Comparison of ENCODE assay signal across 24 cellular contexts in the genomic region with DNA sequence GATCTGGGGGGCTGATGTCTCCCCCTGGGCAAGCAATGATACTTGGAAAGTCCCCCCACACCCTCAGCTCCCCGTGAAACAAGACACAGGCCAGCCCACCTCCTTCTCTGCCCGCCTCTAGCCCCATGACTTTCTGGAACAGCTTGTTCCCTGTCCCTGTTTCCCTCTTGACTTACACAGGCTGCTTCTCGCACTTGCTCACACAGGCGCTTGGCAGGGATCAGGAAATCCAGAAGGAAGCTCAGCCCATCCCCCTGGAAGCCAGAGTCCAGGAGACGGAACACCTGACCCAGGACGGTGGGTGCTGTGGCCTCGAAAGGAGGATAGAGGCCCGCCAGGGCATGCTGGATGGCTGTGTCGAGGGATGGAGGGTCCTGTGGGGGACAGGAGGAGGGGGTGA. TPM values are rescaled to one million over a fixed set of nuclear protein-coding genes. Genes with fewer than 3 reads are reported as not detected.
DNase-seq lines count a peak whose midpoint lies in the region; ATAC-seq, FAIRE-seq and TF ChIP-seq lines count a peak whose summit lies in the region.
"Had no signal": no experiment of that assay in that cellular context is flagged by ENCODE, and none has a peak within 500 bp of the region (broad histone marks: within the 10 kb centered on the region; RNA-seq: fewer than 3 reads in every experiment).

No MANE protein-coding gene starts in this region.

- intact Hi-C loops in dorsolateral prefrontal cortex (cut with DNase I): no loop called here
- intact Hi-C loops in ovary (cut with DNase I): loop anchor here in 2 of 4 donors (5.0 to 10.0 kb wide), 2 partner anchors 52 to 59 kb away; a partner anchor contains a TSS

- no peak for FAIRE-seq in frontal cortex (lab: Jason Lieb, UNC)

- 43 to 82% (median 72%) methylated on average over 9 of the region's 9 CpGs for WGBS in ovary, 3 donors

- H3K4me3 ChIP-seq in dorsolateral prefrontal cortex (no peak overlapping the region), ovary (no peak overlapping the region)
- H3K4me3 ChIP-seq: colonic mucosa, HAP-1 had no signal

- H3K36me3 ChIP-seq in ovary: no peaks in the 10 kb centered on the region
- H3K36me3 ChIP-seq: colonic mucosa, HAP-1 had no signal

- no peaks in the 10 kb centered on the region for H3K4me1 Mint-ChIP-seq in activated CD8-positive, alpha-beta T cell treated with anti-CD3 and anti-CD28 coated beads, Interleukin-2, amount 10 ng/mL, durations not matched to agents 7 days and 5 days (ENCODE audit: low read depth)
- H3K4me1 Mint-ChIP-seq: activated CD4-positive, alpha-beta memory T cell treated with anti-CD3 and anti-CD28 coated beads, Interleukin-2, amount 10 ng/mL, durations not matched to agents 7 days and 5 days; endodermal cell had no signal

- H3K4me1 ChIP-seq in ovary (ENCODE audit: insufficient read depth): peaks cover 8% of the 10 kb centered on the region
- H3K4me1 ChIP-seq: Caco-2, colonic mucosa, HAP-1 had no signal

- H3K9me3 Mint-ChIP-seq in activated CD8-positive, alpha-beta T cell treated with anti-CD3 and anti-CD28 coated beads, Interleukin-2, amount 10 ng/mL, durations not matched to agents 7 days and 5 days (ENCODE audit: insufficient read depth): peaks cover 18% of the 10 kb centered on the region

- CTCF ChIA-PET in activated CD8-positive, alpha-beta T cell treated with anti-CD3 and anti-CD28 coated beads, Interleukin-2, amount 10 ng/mL, durations not matched to agents 7 days and 5 days (lab: Charles Lee): no interaction called here

- H3K27ac Mint-ChIP-seq in activated CD8-positive, alpha-beta T cell treated with anti-CD3 and anti-CD28 coated beads, Interleukin-2, amount 10 ng/mL, durations not matched to agents 7 days and 5 days: no peak overlapping the region
- H3K27ac Mint-ChIP-seq: activated CD4-positive, alpha-beta memory T cell treated with anti-CD3 and anti-CD28 coated beads, Interleukin-2, amount 10 ng/mL, durations not matched to agents 7 days and 5 days; activated naive CD4-positive, alpha-beta T cell treated with anti-CD3 and anti-CD28 coated beads for 36 hours; endodermal cell had no signal

- H3K27ac ChIP-seq in dorsolateral prefrontal cortex (peak overlapping the region in 46 of 59 donors; percentile 9 to 78 (median 60)), ovary (peak overlapping the region; percentile 3 to 52)
- H3K27ac ChIP-seq: colonic mucosa, RWPE1 had no signal

- H3K36me3 Mint-ChIP-seq in activated CD8-positive, alpha-beta T cell treated with anti-CD3 and anti-CD28 coated beads, Interleukin-2, amount 10 ng/mL, durations not matched to agents 7 days and 5 days (ENCODE audit: low read depth): peaks cover 3% of the 10 kb centered on the region

- no peaks in the 10 kb centered on the region for H3K27me3 Mint-ChIP-seq in activated CD8-positive, alpha-beta T cell treated with anti-CD3 and anti-CD28 coated beads, Interleukin-2, amount 10 ng/mL, durations not matched to agents 7 days and 5 days (ENCODE audit: low read depth)
- H3K27me3 Mint-ChIP-seq: activated CD4-positive, alpha-beta memory T cell treated with anti-CD3 and anti-CD28 coated beads, Interleukin-2, amount 10 ng/mL, durations not matched to agents 7 days and 5 days had no signal

- no peak for ATAC-seq in activated CD8-positive, alpha-beta T cell treated with anti-CD3 and anti-CD28 coated beads, Interleukin-2, amount 10 ng/mL, durations not matched to agents 7 days and 5 days

- no peak overlapping the region for H3K4me3 Mint-ChIP-seq in activated CD8-positive, alpha-beta T cell treated with anti-CD3 and anti-CD28 coated beads, Interleukin-2, amount 10 ng/mL, durations not matched to agents 7 days and 5 days
- H3K4me3 Mint-ChIP-seq: activated CD4-positive, alpha-beta memory T cell treated with anti-CD3 and anti-CD28 coated beads, Interleukin-2, amount 10 ng/mL, durations not matched to agents 7 days and 5 days; activated naive CD4-positive, alpha-beta T cell treated with anti-CD3 and anti-CD28 coated beads for 36 hours; endodermal cell had no signal

- TF ChIP-seq CTCF in dorsolateral prefrontal cortex (IDR thresholded peaks at IDR 0.05 in 54 of 56, conservative IDR thresholded peaks at IDR 0.05 in 2 of 56; ENCODE audit: low read depth in 1 of 56, partially characterized antibody in 56 of 56) (no peak), ovary (IDR thresholded peaks at IDR 0.05) (no peak)

- no peak for TF ChIP-seq POLR2A in ovary (IDR thresholded peaks at IDR 0.05)

- DNase-seq in Ammon's horn (ENCODE audit: low spot score) (peak; percentile 28), dorsolateral prefrontal cortex (peak in 1 of 10 donors; percentile 48), hypothalamus (lab: John Stamatoyannopoulos, UW) (peak in 31 of 51 donors; percentile 7 to 72 (median 38)), ovary (peak in 3 of 5 donors; percentile 64 to 78 (median 77)), glomerular visceral epithelial cell (ENCODE audit: extremely low spot score) (no peak), frontal cortex (ENCODE audit: low spot score in 2 of 2) (no peak), NCI-H446 (lab: John Stamatoyannopoulos, UW) (no peak)
- DNase-seq in activated CD8-positive, alpha-beta T cell treated with anti-CD3 and anti-CD28 coated beads, Interleukin-2, amount 10 ng/mL, durations not matched to agents 7 days and 5 days: no peak
- DNase-seq: activated CD4-positive, alpha-beta memory T cell treated with anti-CD3 and anti-CD28 coated beads, Interleukin-2, amount 10 ng/mL, durations not matched to agents 7 days and 5 days; activated naive CD4-positive, alpha-beta T cell treated with anti-CD3 and anti-CD28 coated beads for 36 hours; activated T-cell treated with anti-CD3 and anti-CD28 coated beads, Interleukin-2, amount 50 U/mL, for 1 hour; Caco-2; colonic mucosa; endodermal cell; mesendoderm; NCI-H1048; NCI-H2081 treated with DMSO at 0.1 percent for 48 hours; NCI-H524; stimulated activated CD4-positive, alpha-beta T cell treated with anti-CD3 and anti-CD28 coated beads, Interleukin-12 subunit alpha, Interleukin-12 subunit beta, amount 100 ng/mL, for 4 hours had no signal

- peak; percentile 35 for TF ChIP-seq EP300 in ovary (IDR thresholded peaks at IDR 0.05)

- POLR2A ChIA-PET in activated CD8-positive, alpha-beta T cell treated with anti-CD3 and anti-CD28 coated beads, Interleukin-2, amount 10 ng/mL, durations not matched to agents 7 days and 5 days (lab: Charles Lee): no interaction called here

- H3K27me3 ChIP-seq in dorsolateral prefrontal cortex: no peaks in the 10 kb centered on the region
- H3K27me3 ChIP-seq in ovary: no peaks in the 10 kb centered on the region
- H3K27me3 ChIP-seq: colonic mucosa had no signal

- no peaks in the 10 kb centered on the region for H3K9me3 ChIP-seq in ovary
- H3K9me3 ChIP-seq: colonic mucosa had no signal

RNA-seq across cellular contexts. Expression of a gene that starts 14.8 kb away (rescaled TPM):
- 100 to 1,000 TPM in 6 of 120 experiments, 10 to 100 TPM in 114; 19.2 to 129 (median 51.1) TPM for total RNA-seq in dorsolateral prefrontal cortex
- total RNA-seq in ovary: 10 to 100 TPM in 5 of 7 donors, 1 to 10 TPM in 2; 4.4 to 29.7 (median 16.9) TPM
- 10 to 100 TPM in 1 of 2 donors, 1 to 10 TPM in 1; 9.6 to 11.8 TPM for polyA plus RNA-seq in ovary
- total RNA-seq in frontal cortex: 1.2 TPM
- total RNA-seq in activated CD8-positive, alpha-beta T cell treated with anti-CD3 and anti-CD28 coated beads, Interleukin-2, amount 10 ng/mL, durations not matched to agents 7 days and 5 days: not detected
- total RNA-seq: activated CD4-positive, alpha-beta memory T cell treated with anti-CD3 and anti-CD28 coated beads, Interleukin-2, amount 10 ng/mL, durations not matched to agents 7 days and 5 days; activated naive CD4-positive, alpha-beta T cell treated with anti-CD3 and anti-CD28 coated beads for 36 hours; endodermal cell had no signal
- polyA plus RNA-seq: neural cell had no signal

RNA-seq across cellular contexts. Expression of a gene that starts 58.2 kb away (rescaled TPM):
- total RNA-seq in dorsolateral prefrontal cortex (1 to 10 TPM in 4 of 120 experiments, under 1 TPM in 11, not detected in 105; 0.23 to 1.5 (median 0.42) TPM), ovary (1 to 10 TPM in 3 of 7 donors, under 1 TPM in 3, not detected in 1; 0.43 to 1.8 (median 0.74) TPM), frontal cortex (under 0.01 TPM)
- polyA plus RNA-seq in ovary: 1 to 10 TPM; 2.4 to 2.9 TPM
- total RNA-seq in activated CD8-positive, alpha-beta T cell treated with anti-CD3 and anti-CD28 coated beads, Interleukin-2, amount 10 ng/mL, durations not matched to agents 7 days and 5 days: not detected
- total RNA-seq: A172; activated CD4-positive, alpha-beta memory T cell treated with anti-CD3 and anti-CD28 coated beads, Interleukin-2, amount 10 ng/mL, durations not matched to agents 7 days and 5 days; activated naive CD4-positive, alpha-beta T cell treated with anti-CD3 and anti-CD28 coated beads for 36 hours; Caco-2; colonic mucosa; endodermal cell; kidney epithelial cell had no signal
- polyA plus RNA-seq: neural cell had no signal

Comparison
In these comparisons a context has a peak if more than half of its experiments do, and no peak if none do; other contexts are left out.
1. DNase-seq: peak in Ammon's horn (single experiment), hypothalamus (31 of 51) and ovary (3 of 5); none in glomerular visceral epithelial cell (single experiment), frontal cortex (0 of 2), activated CD8-positive, alpha-beta T cell treated with anti-CD3 and anti-CD28 coated beads, Interleukin-2, amount 10 ng/mL, durations not matched to agents 7 days and 5 days (single experiment) and NCI-H446 (0 of 2).